ENCODE assay signal across 21 cellular contexts in genomic region chr3:98826126-98826525, GRCh38.
A peak's percentile ranks its signal among the peaks of the same experiment; 100 is the strongest.
DNase-seq lines count a peak whose midpoint lies in the region; ATAC-seq, FAIRE-seq and TF ChIP-seq lines count a peak whose summit lies in the region.
"Had no signal": no experiment of that assay in that cellular context is flagged by ENCODE, and none has a peak within 500 bp of the region (broad histone marks: within the 10 kb centered on the region; RNA-seq: fewer than 3 reads in every experiment).

No MANE protein-coding gene starts in this region.

- no peak for TF ChIP-seq POLR2A in endothelial cell of umbilical vein (IDR thresholded peaks at IDR 0.05; ENCODE audit: low read depth, low read length)

- H2AFZ ChIP-seq in GM23338 (no peak overlapping the region), endothelial cell of umbilical vein (ENCODE audit: low read depth, low read length) (no peak overlapping the region), osteoblast (ENCODE audit: low read length) (no peak overlapping the region)

- H3K4me2 ChIP-seq in GM23338 (no peak overlapping the region), endothelial cell of umbilical vein (ENCODE audit: insufficient read depth, low read length) (no peak overlapping the region), osteoblast (ENCODE audit: insufficient read depth, low read length) (peak overlapping the region; percentile 21)
- H3K4me2 ChIP-seq: BLaER1 had no signal

- DNase-seq in GM23338 (ENCODE audit: low spot score) (no peak), NCI-H82 treated with DMSO at 0.1 percent for 48 hours (lab: John Stamatoyannopoulos, UW; ENCODE audit: unreplicated experiment) (peak; percentile 8), endothelial cell of umbilical vein (ENCODE audit: low read depth, low spot score) (no peak), osteoblast (ENCODE audit: insufficient read length, low spot score, missing footprints) (no peak), LoVo (ENCODE audit: low spot score) (no peak), COLO668 (lab: John Stamatoyannopoulos, UW; ENCODE audit: unreplicated experiment) (no peak)
- DNase-seq in activated naive CD4-positive, alpha-beta T cell treated with anti-CD3 and anti-CD28 coated beads for 36 hours: no peak
- DNase-seq: Calu3; CD4-positive, alpha-beta memory T cell; GF-D8; Karpas-422; MG63; NCI-H1092; NCI-H146; NCI-H2029 treated with DMSO at 0.1 percent for 48 hours; NCI-H2171 treated with DMSO at 0.1 percent for 48 hours; OCI-M1; SHP77 treated with DMSO at 0.1 percent for 48 hours had no signal

- H3K4me1 Mint-ChIP-seq in GM23338: peaks cover 5% of the 10 kb centered on the region; the same call in 2 of the 3 replicates
- no peaks in the 10 kb centered on the region for H3K4me1 Mint-ChIP-seq in activated naive CD4-positive, alpha-beta T cell treated with anti-CD3 and anti-CD28 coated beads for 36 hours (ENCODE audit: low read depth)
- H3K4me1 Mint-ChIP-seq: CD4-positive, alpha-beta memory T cell had no signal

- no peaks in the 10 kb centered on the region for H4K20me1 ChIP-seq in GM23338 (replicated peaks; ENCODE audit: insufficient read depth)
- peaks cover 2% of the 10 kb centered on the region for H4K20me1 ChIP-seq in endothelial cell of umbilical vein (replicated peaks; ENCODE audit: control insufficient read depth, extremely low read depth, insufficient read depth, low read length)
- H4K20me1 ChIP-seq in osteoblast (ENCODE audit: insufficient read depth, low read length): peaks cover 8% of the 10 kb centered on the region
- H4K20me1 ChIP-seq: BLaER1 had no signal

- H3K79me2 ChIP-seq in GM23338 (replicated peaks; ENCODE audit: insufficient read depth): no peaks in the 10 kb centered on the region
- peaks cover 8% of the 10 kb centered on the region for H3K79me2 ChIP-seq in endothelial cell of umbilical vein (ENCODE audit: control insufficient read depth, insufficient read depth, low read length)
- peaks cover 58% of the 10 kb centered on the region for H3K79me2 ChIP-seq in osteoblast (ENCODE audit: insufficient read depth, low read length)

- H3K27me3 Mint-ChIP-seq in GM23338 (ENCODE audit: insufficient read depth, low read depth, poor library complexity): peaks cover 1% of the 10 kb centered on the region
- no peaks in the 10 kb centered on the region for H3K27me3 Mint-ChIP-seq in activated naive CD4-positive, alpha-beta T cell treated with anti-CD3 and anti-CD28 coated beads for 36 hours (ENCODE audit: low read depth)
- H3K27me3 Mint-ChIP-seq: CD4-positive, alpha-beta memory T cell had no signal

- TF ChIP-seq CTCF in GM23338 (conservative IDR thresholded peaks at IDR 0.05; ENCODE audit: low read depth in 2 of 2): no peak
- no peak for TF ChIP-seq CTCF in endothelial cell of umbilical vein (IDR thresholded peaks at IDR 0.05; ENCODE audit: extremely low read depth in 1 of 2, insufficient read depth in 1 of 2, low read depth in 1 of 2, low read length in 2 of 2)
- no peak for TF ChIP-seq CTCF in osteoblast (IDR thresholded peaks at IDR 0.05; ENCODE audit: extremely low read depth, low read depth, low read length)

- BruUV-seq in endothelial cell of umbilical vein (replicated peaks; lab: Mats Ljungman, UMichigan): no TSS peak

- H3K27me3 ChIP-seq in GM23338 (ENCODE audit: insufficient read depth) (no peaks in the 10 kb centered on the region), endothelial cell of umbilical vein (ENCODE audit: control insufficient read depth in 2 of 2, insufficient read depth in 2 of 2, low read length in 2 of 2) (no peaks in the 10 kb centered on the region), osteoblast (ENCODE audit: insufficient read depth, low read length) (no peaks in the 10 kb centered on the region)
- H3K27me3 ChIP-seq: BLaER1, MG63 had no signal

- CTCF ChIA-PET in endothelial cell of umbilical vein (lab: Charles Lee): interaction anchor here (2.6 to 2.7 kb wide), 2 partner anchors 9 to 168 kb away, joined by 9 to 25 read pairs; no protein-coding TSS in a partner anchor
- CTCF ChIA-PET in activated naive CD4-positive, alpha-beta T cell treated with anti-CD3 and anti-CD28 coated beads for 36 hours (lab: Charles Lee): interaction anchor here (0.7 to 3.2 kb wide), 2 partner anchors 9 to 225 kb away, joined by 6 to 11 read pairs; no protein-coding TSS in a partner anchor

- dilution Hi-C loops in endothelial cell of umbilical vein (cut with MboI; ENCODE audit: extremely low pct_ligation_motif_present, low sequenced_read_pairs): no loop called here

- peak overlapping the region; percentile 72 for H3K27ac Mint-ChIP-seq in GM23338
- H3K27ac Mint-ChIP-seq in activated naive CD4-positive, alpha-beta T cell treated with anti-CD3 and anti-CD28 coated beads for 36 hours: no peak overlapping the region
- H3K27ac Mint-ChIP-seq: CD4-positive, alpha-beta memory T cell had no signal

- H3K4me3 Mint-ChIP-seq in GM23338: no peak overlapping the region
- H3K4me3 Mint-ChIP-seq in activated naive CD4-positive, alpha-beta T cell treated with anti-CD3 and anti-CD28 coated beads for 36 hours: no peak overlapping the region
- H3K4me3 Mint-ChIP-seq: CD4-positive, alpha-beta memory T cell had no signal

- H3F3A ChIP-seq in GM23338 (replicated peaks; ENCODE audit: low read depth): no peaks in the 10 kb centered on the region

- H3K4me1 ChIP-seq in GM23338 (ENCODE audit: insufficient read depth) (no peaks in the 10 kb centered on the region), endothelial cell of umbilical vein (ENCODE audit: control insufficient read depth, extremely low read depth, insufficient read depth, low read length) (no peaks in the 10 kb centered on the region), osteoblast (ENCODE audit: insufficient read depth, low read length) (peaks cover 20% of the 10 kb centered on the region)

- H3K9ac ChIP-seq in endothelial cell of umbilical vein (replicated peaks; ENCODE audit: extremely low read depth, insufficient read depth, low read length): no peak overlapping the region
- H3K9ac ChIP-seq: BLaER1 had no signal

- H3K36me3 ChIP-seq in GM23338 (ENCODE audit: insufficient read depth): peaks cover 11% of the 10 kb centered on the region
- peaks cover 0 to 2% of the 10 kb centered on the region in 2 experiments for H3K36me3 ChIP-seq in endothelial cell of umbilical vein (ENCODE audit: control insufficient read depth in 2 of 2, extremely low read depth in 1 of 2, insufficient read depth in 2 of 2, low read length in 2 of 2)
- H3K36me3 ChIP-seq in osteoblast (ENCODE audit: insufficient read depth, low read length): peaks cover 40% of the 10 kb centered on the region

- no peaks in the 10 kb centered on the region for H3K9me2 ChIP-seq in GM23338 (ENCODE audit: insufficient read depth)

- H3K9me3 Mint-ChIP-seq in GM23338: peaks cover 21% of the 10 kb centered on the region
- peaks cover 11% of the 10 kb centered on the region for H3K9me3 Mint-ChIP-seq in activated naive CD4-positive, alpha-beta T cell treated with anti-CD3 and anti-CD28 coated beads for 36 hours

- H3K9me3 ChIP-seq in endothelial cell of umbilical vein (replicated peaks; ENCODE audit: control insufficient read depth, insufficient read depth, low read length) (no peaks in the 10 kb centered on the region), osteoblast (ENCODE audit: low read depth, low read length) (no peaks in the 10 kb centered on the region)
- H3K9me3 ChIP-seq: MG63 had no signal

- no peaks in the 10 kb centered on the region for H3K9me1 ChIP-seq in endothelial cell of umbilical vein (replicated peaks; ENCODE audit: control insufficient read depth, extremely low read depth, insufficient read depth, low read length)

- no peak for ATAC-seq in GM23338
- ATAC-seq in HG03442 (IDR thresholded peaks at IDR 0.05; ENCODE audit: unreplicated experiment): no peak

- H3K4me3 ChIP-seq in GM23338: no peak overlapping the region
- no peak overlapping the region for H3K4me3 ChIP-seq in endothelial cell of umbilical vein (replicated peaks in 1 of 3; ENCODE audit: insufficient read depth in 1 of 3, low read depth in 1 of 3, low read length in 3 of 3)
- no peak overlapping the region for H3K4me3 ChIP-seq in osteoblast (ENCODE audit: insufficient read depth, low read length)
- H3K4me3 ChIP-seq: BLaER1, MG63 had no signal

- no peak overlapping the region for H3K27ac ChIP-seq in GM23338 (ENCODE audit: low read depth)
- H3K27ac ChIP-seq in endothelial cell of umbilical vein (ENCODE audit: insufficient read depth, low read depth, low read length): no peak overlapping the region
- no peak overlapping the region for H3K27ac ChIP-seq in osteoblast (ENCODE audit: low read depth, low read length)
- H3K27ac ChIP-seq: BLaER1 had no signal

- H3K36me3 Mint-ChIP-seq in GM23338 (ENCODE audit: low read depth): peaks cover 18% of the 10 kb centered on the region
- no peaks in the 10 kb centered on the region for H3K36me3 Mint-ChIP-seq in activated naive CD4-positive, alpha-beta T cell treated with anti-CD3 and anti-CD28 coated beads for 36 hours (ENCODE audit: low read depth)
- H3K36me3 Mint-ChIP-seq: CD4-positive, alpha-beta memory T cell had no signal

- intact Hi-C loops in endothelial cell of umbilical vein (cut with micrococcal nuclease): no loop called here
- intact Hi-C loops in activated naive CD4-positive, alpha-beta T cell treated with anti-CD3 and anti-CD28 coated beads for 36 hours (cut with micrococcal nuclease): no loop called here

- POLR2A ChIA-PET in endothelial cell of umbilical vein (lab: Charles Lee): no interaction called here

- FAIRE-seq in endothelial cell of umbilical vein (lab: Jason Lieb, UNC): peak; percentile 8
- FAIRE-seq: H1 had no signal

TF ChIP-seq in GM23338, 12 proteins besides CTCF, POLR2A, EP300 and RAD21 (continues in another document):
- TF ChIP-seq POLR2AphosphoS5 (IDR thresholded peaks at IDR 0.05; ENCODE audit: low read depth) (no peak), EZH2phosphoT487 (IDR thresholded peaks at IDR 0.05; ENCODE audit: unreplicated experiment) (no peak), ZNF331 (CRISPR knock-in tag; IDR thresholded peaks at IDR 0.05; ENCODE audit: low read depth) (no peak)

TF ChIP-seq in endothelial cell of umbilical vein, 7 proteins besides CTCF, POLR2A, EP300 and RAD21:
- TF ChIP-seq MYC (IDR thresholded peaks at IDR 0.05; ENCODE audit: low read depth, low read length): no peak
- no peak for TF ChIP-seq JUN (IDR thresholded peaks at IDR 0.05; ENCODE audit: borderline replicate concordance, insufficient read depth, insufficient read length, low read depth)
- no peak for TF ChIP-seq GATA2 (IDR thresholded peaks at IDR 0.05; ENCODE audit: insufficient read depth, insufficient read length, low read depth, low read length)
- TF ChIP-seq EZH2 (IDR thresholded peaks at IDR 0.05; ENCODE audit: borderline replicate concordance, low read depth, low read length, severe bottlenecking): no peak
- TF ChIP-seq, protein P1, sequence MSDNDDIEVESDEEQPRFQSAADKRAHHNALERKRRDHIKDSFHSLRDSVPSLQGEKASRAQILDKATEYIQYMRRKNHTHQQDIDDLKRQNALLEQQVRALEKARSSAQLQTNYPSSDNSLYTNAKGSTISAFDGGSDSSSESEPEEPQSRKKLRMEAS (IDR thresholded peaks at IDR 0.05; ENCODE audit: insufficient read depth, insufficient read length): no peak
- no peak for TF ChIP-seq FOS (IDR thresholded peaks at IDR 0.05; ENCODE audit: borderline replicate concordance, insufficient read depth, low read length)
- no peak for TF ChIP-seq POLR2AphosphoS5 (IDR thresholded peaks at IDR 0.05; ENCODE audit: insufficient read depth, low read depth, low read length)
